8 cellular contexts compared by ENCODE assay signal in the genomic region with DNA sequence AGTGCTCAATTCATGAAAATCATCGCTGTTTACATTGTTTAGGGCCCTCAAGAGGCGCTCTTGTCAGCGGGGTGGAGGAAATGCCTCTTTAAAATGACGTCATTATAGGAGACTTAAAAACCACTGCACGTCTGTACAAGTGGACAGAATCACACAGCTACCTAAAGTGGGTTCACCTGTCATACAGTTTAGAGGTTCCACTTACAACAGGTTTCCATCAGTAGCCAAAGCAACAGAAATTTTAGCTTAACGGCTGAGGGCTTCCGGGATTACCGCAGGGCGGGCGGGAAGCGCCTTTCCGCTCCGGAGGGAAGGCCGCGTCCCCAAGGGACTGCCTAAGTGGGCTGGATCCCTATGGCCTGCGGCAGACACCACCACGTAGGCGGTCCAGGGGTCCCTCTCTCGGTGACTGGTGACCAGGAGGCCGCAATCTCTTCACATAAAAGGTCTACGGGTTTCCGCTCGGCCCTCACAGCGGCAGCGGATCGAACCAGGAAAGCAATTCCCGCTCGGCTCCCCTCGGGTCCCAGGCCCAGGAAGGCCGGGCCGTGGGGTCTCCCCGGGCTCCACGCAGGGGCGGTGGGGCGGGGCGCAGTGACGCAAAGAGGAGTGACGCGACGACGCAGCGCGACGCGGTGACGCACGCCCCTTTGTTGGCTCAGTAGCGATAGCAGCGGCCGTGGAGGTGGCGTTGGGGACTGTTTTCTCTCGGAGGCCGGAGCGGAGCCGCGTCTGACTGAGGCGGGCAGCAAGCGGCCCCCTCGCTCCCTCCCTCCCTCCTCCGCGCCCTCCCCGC. TPM values are rescaled to one million over a fixed set of nuclear protein-coding genes. Genes with fewer than 3 reads are reported as not detected.
DNase-seq lines count a peak whose midpoint lies in the region; ATAC-seq and TF ChIP-seq lines count a peak whose summit lies in the region.

A gene with protein sequence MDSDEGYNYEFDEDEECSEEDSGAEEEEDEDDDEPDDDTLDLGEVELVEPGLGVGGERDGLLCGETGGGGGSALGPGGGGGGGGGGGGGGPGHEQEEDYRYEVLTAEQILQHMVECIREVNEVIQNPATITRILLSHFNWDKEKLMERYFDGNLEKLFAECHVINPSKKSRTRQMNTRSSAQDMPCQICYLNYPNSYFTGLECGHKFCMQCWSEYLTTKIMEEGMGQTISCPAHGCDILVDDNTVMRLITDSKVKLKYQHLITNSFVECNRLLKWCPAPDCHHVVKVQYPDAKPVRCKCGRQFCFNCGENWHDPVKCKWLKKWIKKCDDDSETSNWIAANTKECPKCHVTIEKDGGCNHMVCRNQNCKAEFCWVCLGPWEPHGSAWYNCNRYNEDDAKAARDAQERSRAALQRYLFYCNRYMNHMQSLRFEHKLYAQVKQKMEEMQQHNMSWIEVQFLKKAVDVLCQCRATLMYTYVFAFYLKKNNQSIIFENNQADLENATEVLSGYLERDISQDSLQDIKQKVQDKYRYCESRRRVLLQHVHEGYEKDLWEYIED (plus strand): TSS at position 661 of the 796 bp plus-strand sequence. CDS start 310 bp downstream, outside the sequence.

- H3K9ac ChIP-seq in HUES48 (ENCODE audit: low read depth, low read length) (peak within 1 kb of the TSS; percentile 99), NT2/D1 (ENCODE audit: insufficient read length, low read depth) (peak within 1 kb of the TSS; percentile 100)

- H3K27me3 ChIP-seq in HUES48 (ENCODE audit: control insufficient read depth, insufficient read depth, low read length) (no peaks in the 10 kb centered on the region), NT2/D1 (ENCODE audit: insufficient read depth, insufficient read length) (no peaks in the 10 kb centered on the region)

- TF ChIP-seq CTCF in endothelial cell (IDR thresholded peaks at IDR 0.05; ENCODE audit: unreplicated experiment), result no peak

- peak within 1 kb of the TSS; percentile 69 for H3K4me3 ChIP-seq in HUES48 (ENCODE audit: low read depth, low read length)
- peak within 1 kb of the TSS; percentile 97 for H3K4me3 ChIP-seq in NT2/D1 (ENCODE audit: insufficient read length, low read depth)

- H3K36me3 ChIP-seq in HUES48 (ENCODE audit: control insufficient read depth, insufficient read depth, low read length) (peaks cover 21% of the 10 kb centered on the region), NT2/D1 (ENCODE audit: insufficient read depth, insufficient read length, low read length) (peaks cover 47% of the 10 kb centered on the region)

- peaks cover 17% of the 10 kb centered on the region for H3K36me3 Mint-ChIP-seq in endothelial cell (ENCODE audit: low read depth, unreplicated experiment)

- H3K27ac ChIP-seq in HUES48 (ENCODE audit: low read depth, low read length), result peak within 1 kb of the TSS; percentile 99

- H3K9me3 ChIP-seq in HUES48 (ENCODE audit: control insufficient read depth, insufficient read depth, low read length), result no peaks in the 10 kb centered on the region
- no peaks in the 10 kb centered on the region for H3K9me3 ChIP-seq in NT2/D1 (ENCODE audit: insufficient read depth, low read length)

- H3K9me3 Mint-ChIP-seq in endothelial cell (ENCODE audit: unreplicated experiment), result no peaks in the 10 kb centered on the region

- peak within 1 kb of the TSS; percentile 99 for H3K4me3 Mint-ChIP-seq in endothelial cell (ENCODE audit: unreplicated experiment)

- peaks cover 20% of the 10 kb centered on the region for H3K4me1 Mint-ChIP-seq in endothelial cell (ENCODE audit: unreplicated experiment)

- ATAC-seq in GM21381 (IDR thresholded peaks at IDR 0.05; ENCODE audit: unreplicated experiment), result peak; percentile 70

- peak within 1 kb of the TSS; percentile 96 for H3K27ac Mint-ChIP-seq in endothelial cell (ENCODE audit: unreplicated experiment)

- H3K27me3 Mint-ChIP-seq in endothelial cell (ENCODE audit: unreplicated experiment), result peaks cover 14% of the 10 kb centered on the region

- peak; percentile 94 for DNase-seq in D341Med (ENCODE audit: low spot score)
- peak; percentile 95 for DNase-seq in NT2/D1 (ENCODE audit: low read depth, low spot score)
- peak; percentile 96 for DNase-seq in activated CD8-positive, alpha-beta memory T cell treated with anti-CD3 and anti-CD28 coated beads, Interleukin-2, amount 50 U/mL, for 4 hours
- peak; percentile 99 for DNase-seq in endothelial cell (ENCODE audit: low spot score)
- DNase-seq in midbrain (lab: John Stamatoyannopoulos, UW), result peak; percentile 98
- peak; percentile 93 for DNase-seq in stimulated activated CD8-positive, alpha-beta memory T cell treated with anti-CD3 and anti-CD28 coated beads, Interleukin-2, amount 100 ng/mL, for 1 hour (ENCODE audit: low read depth in 2 of 2)

- peaks cover 6% of the 10 kb centered on the region; the same call in 1 of the 2 replicates for H3K4me1 ChIP-seq in HUES48 (ENCODE audit: control insufficient read depth, insufficient read depth, low read length)
- H3K4me1 ChIP-seq in NT2/D1 (ENCODE audit: insufficient read depth, insufficient read length), result peaks cover 2% of the 10 kb centered on the region

RNA-seq across cellular contexts. Expression of the gene that starts here (rescaled TPM):
- total RNA-seq in endothelial cell (ENCODE audit: unreplicated experiment), result 184 TPM

Comparison
In these comparisons a context has a peak if more than half of its experiments do, and no peak if none do; other contexts are left out.
1. Peak in every context shown above with its lines: DNase-seq, ATAC-seq, H3K4me3 ChIP-seq and H3K27ac ChIP-seq.